ENCODE assay signal across 18 cellular contexts in genomic region chr17:75635610-75636202, GRCh38. TPM values are rescaled to one million over a fixed set of nuclear protein-coding genes. Genes with fewer than 3 reads are reported as not detected.
DNase-seq lines count a peak whose midpoint lies in the region; ATAC-seq and TF ChIP-seq lines count a peak whose summit lies in the region.
"Had no signal": no experiment of that assay in that cellular context is flagged by ENCODE, and none has a peak within 500 bp of the region (broad histone marks: within the 10 kb centered on the region; RNA-seq: fewer than 3 reads in every experiment).

No MANE protein-coding gene starts in this region.

- H3K4me3 ChIP-seq in neuronal stem cell (ENCODE audit: low read length in 2 of 2): no peak overlapping the region
- H3K4me3 ChIP-seq in adrenal gland: no peak overlapping the region
- H3K4me3 ChIP-seq: A549, right lobe of liver, suprapubic skin had no signal

- H3K36me3 ChIP-seq in neuronal stem cell (replicated peaks in 1 of 2; ENCODE audit: control insufficient read depth in 2 of 2, insufficient read depth in 2 of 2, low read length in 2 of 2): peaks cover 3 to 6% of the 10 kb centered on the region in 2 donors
- H3K36me3 ChIP-seq in adrenal gland (replicated peaks in 1 of 2): no peaks in the 10 kb centered on the region
- H3K36me3 ChIP-seq: right lobe of liver had no signal

- WGBS in neuronal stem cell (ENCODE audit: extremely low coverage in 2 of 2, insufficient read length in 2 of 2, insufficient replicate concordance in 1 of 2), 2 donors: no CpG with 5 or more reads among the region's 16 CpGs
- 66 to 91% (median 81%) methylated on average over 6 to 16 of the region's 16 CpGs for WGBS in adrenal gland, 4 donors

- no peak overlapping the region for H2AFZ ChIP-seq in neuronal stem cell (ENCODE audit: low read length)

- H2BK15ac ChIP-seq in neuronal stem cell (ENCODE audit: low read length): no peak overlapping the region

- H3K79me1 ChIP-seq in neuronal stem cell (ENCODE audit: low read depth, low read length): peaks cover 2% of the 10 kb centered on the region

- peak overlapping the region; percentile 53 for H2AK5ac ChIP-seq in neuronal stem cell (ENCODE audit: low read depth, low read length)

- TF ChIP-seq POLR2A in adrenal gland (IDR thresholded peaks at IDR 0.05): no peak

- H3K27me3 ChIP-seq in neuronal stem cell (ENCODE audit: control insufficient read depth in 3 of 3, insufficient read depth in 3 of 3, low read depth in 1 of 3, low read length in 3 of 3) (no peaks in the 10 kb centered on the region), adrenal gland (no peaks in the 10 kb centered on the region)
- H3K27me3 ChIP-seq: right lobe of liver, suprapubic skin had no signal

- H3K14ac ChIP-seq in neuronal stem cell (ENCODE audit: low read length): no peak overlapping the region

- TF ChIP-seq CTCF in adrenal gland (IDR thresholded peaks at IDR 0.05): no peak

- H3K9me3 ChIP-seq in neuronal stem cell (replicated peaks in 1 of 2; ENCODE audit: control insufficient read depth in 2 of 2, insufficient read depth in 1 of 2, low read depth in 1 of 2, low read length in 2 of 2): no peaks in the 10 kb centered on the region
- H3K9me3 ChIP-seq in adrenal gland (replicated peaks in 1 of 3): no peaks in the 10 kb centered on the region
- H3K9me3 ChIP-seq: A549, right lobe of liver, suprapubic skin had no signal

- H3K4me1 ChIP-seq in neuronal stem cell (ENCODE audit: control insufficient read depth in 2 of 2, insufficient read depth in 1 of 2, low read depth in 1 of 2, low read length in 2 of 2): peaks cover 24 to 25% of the 10 kb centered on the region in 2 donors
- H3K4me1 ChIP-seq in adrenal gland (replicated peaks in 1 of 2): peaks cover 14 to 18% of the 10 kb centered on the region in 2 donors

- H3K18ac ChIP-seq in neuronal stem cell (ENCODE audit: low read length): no peak overlapping the region

- intact Hi-C loops in Right ventricle myocardium inferior (cut with DNase I): loop anchor here (2.0 kb wide), 1 partner anchor 59 kb away; no protein-coding TSS in a partner anchor
- intact Hi-C loops in cardiac septum (cut with DNase I): no loop called here
- intact Hi-C loops in Right ventricle myocardium superior (cut with DNase I): no loop called here
- intact Hi-C loops in adrenal gland (cut with DNase I): no loop called here

- no peak overlapping the region for H2BK5ac ChIP-seq in neuronal stem cell (ENCODE audit: low read length)

- no peak overlapping the region for H2BK12ac ChIP-seq in neuronal stem cell (ENCODE audit: low read length)

- H4K8ac ChIP-seq in neuronal stem cell (ENCODE audit: low read depth, low read length): no peak overlapping the region

- H3K4ac ChIP-seq in neuronal stem cell (ENCODE audit: low read length): no peak overlapping the region

- H4K91ac ChIP-seq in neuronal stem cell (ENCODE audit: low read depth, low read length, poor library complexity): no peak overlapping the region

- H3K27ac ChIP-seq in neuronal stem cell (replicated peaks; ENCODE audit: low read length) (no peak overlapping the region), adrenal gland (no peak overlapping the region)
- H3K27ac ChIP-seq: A549, right lobe of liver, suprapubic skin, VCaP had no signal

- ATAC-seq in Right ventricle myocardium inferior (peak; percentile 18), Right ventricle myocardium superior (ENCODE audit: poor library complexity) (peak; percentile 35), GM18498 (IDR thresholded peaks at IDR 0.05; ENCODE audit: unreplicated experiment) (no peak), GM21423 (IDR thresholded peaks at IDR 0.05; ENCODE audit: unreplicated experiment) (no peak)
- ATAC-seq: A549, right lobe of liver had no signal

- no peak overlapping the region for H3K4me2 ChIP-seq in neuronal stem cell (ENCODE audit: insufficient read depth, low read length, poor library complexity, severe bottlenecking)
- H3K4me2 ChIP-seq: A549 had no signal

- DNase-seq in Right ventricle myocardium inferior (ENCODE audit: missing footprints): peak; percentile 76
- no peak for DNase-seq in cardiac septum (ENCODE audit: low spot score)
- peak; percentile 73 for DNase-seq in Right ventricle myocardium superior
- DNase-seq in neuronal stem cell (ENCODE audit: low spot score): no peak
- DNase-seq in NCI-H82 treated with DMSO at 0.1 percent for 48 hours (lab: John Stamatoyannopoulos, UW; ENCODE audit: unreplicated experiment): no peak
- DNase-seq in adrenal gland: no peak
- DNase-seq: activated T-cell treated with anti-CD3 and anti-CD28 coated beads for 4 hours, aorta, DND-41, NCI-H1105, NCI-H526 had no signal

- H3K9ac ChIP-seq in neuronal stem cell (ENCODE audit: low read depth, low read length, poor library complexity): peak overlapping the region; percentile 51

- peak overlapping the region; percentile 25 for H3K23ac ChIP-seq in neuronal stem cell (ENCODE audit: low read depth, low read length, poor library complexity)

- H2BK120ac ChIP-seq in neuronal stem cell (ENCODE audit: low read depth, low read length): no peak overlapping the region

RNA-seq across cellular contexts. Expression of gene SMIM5, which starts 2.5 kb away (rescaled TPM):
- 11.4 TPM for total RNA-seq in Right ventricle myocardium inferior
- total RNA-seq in cardiac septum: 1.7 TPM
- 12.5 TPM for total RNA-seq in Right ventricle myocardium superior
- not detected for polyA plus RNA-seq in neuronal stem cell (2013, experiment 1 of 2)
- not detected for polyA plus RNA-seq in neuronal stem cell (2013, experiment 2 of 2)
- total RNA-seq in adrenal gland: 1 to 10 TPM in 1 of 8 donors, under 1 TPM in 3, not detected in 4; 0.17 to 1.1 (median 0.67) TPM
- 1 to 10 TPM in 2 of 3 donors, under 1 TPM in 1; 0.13 to 2.6 (median 1.7) TPM for polyA plus RNA-seq in adrenal gland
- total RNA-seq: H7 had no signal

RNA-seq across cellular contexts. Expression of gene RECQL5, which starts 31.2 kb away (rescaled TPM):
- 15.9 TPM for total RNA-seq in Right ventricle myocardium inferior
- total RNA-seq in cardiac septum: 11.3 TPM
- total RNA-seq in Right ventricle myocardium superior: 14.1 TPM
- polyA plus RNA-seq in neuronal stem cell (2013, experiment 1 of 2): 16.5 TPM
- polyA plus RNA-seq in neuronal stem cell (2013, experiment 2 of 2): 16.0 TPM
- 10 to 100 TPM; 13.9 to 49.6 (median 32.9) TPM for total RNA-seq in adrenal gland
- 100 to 1,000 TPM in 1 of 3 donors, 10 to 100 TPM in 2; 11.2 to 188 (median 64.9) TPM for polyA plus RNA-seq in adrenal gland

RNA-seq across cellular contexts. Expression of gene SAP30BP, which starts 31.4 kb away (rescaled TPM):
- total RNA-seq in Right ventricle myocardium inferior: 47.4 TPM
- 47.2 TPM for total RNA-seq in cardiac septum
- 40.0 TPM for total RNA-seq in Right ventricle myocardium superior
- polyA plus RNA-seq in neuronal stem cell (2013, experiment 1 of 2): 54.0 TPM
- polyA plus RNA-seq in neuronal stem cell (2013, experiment 2 of 2): 51.1 TPM
- 100 to 1,000 TPM in 1 of 8 donors, 10 to 100 TPM in 7; 45.3 to 100 (median 61.5) TPM for total RNA-seq in adrenal gland
- polyA plus RNA-seq in adrenal gland: 100 to 1,000 TPM in 2 of 3 donors, 10 to 100 TPM in 1; 73.4 to 130 (median 121) TPM

RNA-seq across cellular contexts. Expression of gene MYO15B, which starts 48.1 kb away (rescaled TPM):
- total RNA-seq in Right ventricle myocardium inferior (43.7 TPM), cardiac septum (62.8 TPM), Right ventricle myocardium superior (37.1 TPM), adrenal gland (100 to 1,000 TPM in 1 of 8 donors, 10 to 100 TPM in 7; 20.5 to 128 (median 51.3) TPM)
- polyA plus RNA-seq in neuronal stem cell (2013, experiment 1 of 2): 8.5 TPM
- 8.9 TPM for polyA plus RNA-seq in neuronal stem cell (2013, experiment 2 of 2)
- polyA plus RNA-seq in adrenal gland: 100 to 1,000 TPM in 2 of 3 donors, 1 to 10 TPM in 1; 6.2 to 455 (median 157) TPM

Comparison
In these comparisons a context has a peak if more than half of its experiments do, and no peak if none do; other contexts are left out.
1. DNase-seq: peak in Right ventricle myocardium inferior (single experiment) and Right ventricle myocardium superior (single experiment); none in cardiac septum (single experiment), neuronal stem cell (single experiment), NCI-H82 treated with DMSO at 0.1 percent for 48 hours (single experiment) and adrenal gland (0 of 7).
2. ATAC-seq: peak in Right ventricle myocardium inferior (single experiment) and Right ventricle myocardium superior (single experiment); none in GM18498 (single experiment) and GM21423 (single experiment).